In genomic region chr1:158180741-158181576, GRCh38 we compare ENCODE assay signal across 8 cellular contexts. TPM values are rescaled to one million over a fixed set of nuclear protein-coding genes. Genes with fewer than 3 reads are reported as not detected.
DNase-seq lines count a peak whose midpoint lies in the region; ATAC-seq, FAIRE-seq and TF ChIP-seq lines count a peak whose summit lies in the region.

Gene CD1D, plus strand, starts transcription at chr1:158180895. Its CDS starts 207 bp downstream, at chr1:158181102.

- no peak within 1 kb of the TSS for H3K9ac ChIP-seq in parathyroid adenoma
- no peak within 1 kb of the TSS for H3K9ac ChIP-seq in PC-3 (ENCODE audit: low read length)

- POLR2A ChIA-PET in activated CD8-positive, alpha-beta T cell treated with anti-CD3 and anti-CD28 coated beads for 36 hours (lab: Charles Lee) = interaction anchor here (0.8 kb wide), 1 partner anchor 8 kb away, joined by 3 read pairs; no protein-coding TSS in a partner anchor
- POLR2A ChIA-PET in PC-3 (lab: Charles Lee; ENCODE audit: unreplicated experiment) = no interaction called here

- H3K27me3 Mint-ChIP-seq in activated naive CD4-positive, alpha-beta T cell treated with anti-CD3 and anti-CD28 coated beads, Interleukin-2, amount 50 U/mL, for 24 hours = peaks cover 55% of the 10 kb centered on the region
- peaks cover 60% of the 10 kb centered on the region for H3K27me3 Mint-ChIP-seq in activated CD8-positive, alpha-beta T cell treated with anti-CD3 and anti-CD28 coated beads for 36 hours

- H3K27ac ChIP-seq in parathyroid adenoma (no peak within 1 kb of the TSS), PC-3 (ENCODE audit: low read length) (no peak within 1 kb of the TSS)

- H3K27ac Mint-ChIP-seq in activated naive CD4-positive, alpha-beta T cell treated with anti-CD3 and anti-CD28 coated beads, Interleukin-2, amount 50 U/mL, for 24 hours = no peak within 1 kb of the TSS
- H3K27ac Mint-ChIP-seq in activated CD8-positive, alpha-beta T cell treated with anti-CD3 and anti-CD28 coated beads for 36 hours = no peak within 1 kb of the TSS

- H3K36me3 Mint-ChIP-seq in activated naive CD4-positive, alpha-beta T cell treated with anti-CD3 and anti-CD28 coated beads, Interleukin-2, amount 50 U/mL, for 24 hours = no peaks in the 10 kb centered on the region
- no peaks in the 10 kb centered on the region for H3K36me3 Mint-ChIP-seq in activated CD8-positive, alpha-beta T cell treated with anti-CD3 and anti-CD28 coated beads for 36 hours (ENCODE audit: low read depth)

- H3K9me2 ChIP-seq in PC-3 (replicated peaks; ENCODE audit: low read length) = no peaks in the 10 kb centered on the region

- peak within 1 kb of the TSS; percentile 53 for H3K4me3 Mint-ChIP-seq in activated naive CD4-positive, alpha-beta T cell treated with anti-CD3 and anti-CD28 coated beads, Interleukin-2, amount 50 U/mL, for 24 hours
- peak within 1 kb of the TSS; percentile 69 for H3K4me3 Mint-ChIP-seq in activated CD8-positive, alpha-beta T cell treated with anti-CD3 and anti-CD28 coated beads for 36 hours

- H3K79me2 ChIP-seq in parathyroid adenoma (no peaks in the 10 kb centered on the region), PC-3 (ENCODE audit: low read length) (no peaks in the 10 kb centered on the region)

- no peak for DNase-seq in activated naive CD4-positive, alpha-beta T cell (lab: John Stamatoyannopoulos, UW)
- DNase-seq in activated CD8-positive, alpha-beta T cell treated with anti-CD3 and anti-CD28 coated beads for 36 hours = peak; percentile 12
- DNase-seq in cardiac septum (ENCODE audit: low spot score) = peak; percentile 77
- DNase-seq in NK-92 (lab: John Stamatoyannopoulos, UW; ENCODE audit: unreplicated experiment) = no peak
- no peak for DNase-seq in PC-3
- no peak for DNase-seq in D721Med (ENCODE audit: insufficient read length, low spot score)

- BruUV-seq in PC-3 (replicated peaks; lab: Mats Ljungman, UMichigan) = no TSS peak

- no peak for FAIRE-seq in D721Med (lab: Jason Lieb, UNC)

- no peaks in the 10 kb centered on the region for H4K20me1 ChIP-seq in PC-3 (ENCODE audit: low read length)

- peak; percentile 56 for ATAC-seq in activated CD8-positive, alpha-beta T cell treated with anti-CD3 and anti-CD28 coated beads for 36 hours
- no peak for ATAC-seq in PC-3

- H3K27me3 ChIP-seq in parathyroid adenoma (ENCODE audit: control insufficient read depth, insufficient read depth, low read length) = no peaks in the 10 kb centered on the region
- peaks cover 99% of the 10 kb centered on the region for H3K27me3 ChIP-seq in PC-3 (ENCODE audit: low read length)

- CTCF ChIA-PET in activated CD8-positive, alpha-beta T cell treated with anti-CD3 and anti-CD28 coated beads for 36 hours (lab: Charles Lee) = interaction anchor here (1.0 kb wide), 1 partner anchor 56 kb away, joined by 3 read pairs; no protein-coding TSS in a partner anchor
- CTCF ChIA-PET in PC-3 (lab: Charles Lee) = no interaction called here

- H3K4me2 ChIP-seq in parathyroid adenoma (ENCODE audit: low read length) (peak within 1 kb of the TSS; percentile 72), PC-3 (ENCODE audit: low read length) (no peak within 1 kb of the TSS)

- no peaks in the 10 kb centered on the region for H3K4me1 ChIP-seq in parathyroid adenoma
- no peaks in the 10 kb centered on the region for H3K4me1 ChIP-seq in PC-3 (ENCODE audit: insufficient read depth, low read length)

- H3K4me1 Mint-ChIP-seq in activated naive CD4-positive, alpha-beta T cell treated with anti-CD3 and anti-CD28 coated beads, Interleukin-2, amount 50 U/mL, for 24 hours = peaks cover 20% of the 10 kb centered on the region
- H3K4me1 Mint-ChIP-seq in activated CD8-positive, alpha-beta T cell treated with anti-CD3 and anti-CD28 coated beads for 36 hours (ENCODE audit: low read depth) = peaks cover 8% of the 10 kb centered on the region

- no peaks in the 10 kb centered on the region for H3F3A ChIP-seq in PC-3 (ENCODE audit: low read length, unreplicated experiment)

- intact Hi-C loops in activated CD8-positive, alpha-beta T cell treated with anti-CD3 and anti-CD28 coated beads for 36 hours (cut with micrococcal nuclease) = no loop called here
- intact Hi-C loops in cardiac septum (cut with DNase I) = loop anchor here (5.0 kb wide), 1 partner anchor 34 kb away; no protein-coding TSS in a partner anchor
- intact Hi-C loops in PC-3 (cut with micrococcal nuclease) = no loop called here

- no peaks in the 10 kb centered on the region for H3K9me3 ChIP-seq in parathyroid adenoma (ENCODE audit: control insufficient read depth, low read length)
- no peaks in the 10 kb centered on the region for H3K9me3 ChIP-seq in PC-3 (ENCODE audit: low read length)

- H3K9me3 Mint-ChIP-seq in activated naive CD4-positive, alpha-beta T cell treated with anti-CD3 and anti-CD28 coated beads, Interleukin-2, amount 50 U/mL, for 24 hours = no peaks in the 10 kb centered on the region
- H3K9me3 Mint-ChIP-seq in activated CD8-positive, alpha-beta T cell treated with anti-CD3 and anti-CD28 coated beads for 36 hours = no peaks in the 10 kb centered on the region

- no peak for TF ChIP-seq CTCF in activated CD8-positive, alpha-beta T cell treated with anti-CD3 and anti-CD28 coated beads for 36 hours (IDR thresholded peaks at IDR 0.05)
- TF ChIP-seq CTCF in parathyroid adenoma (IDR thresholded peaks at IDR 0.05) = no peak
- TF ChIP-seq CTCF in PC-3 (conservative IDR thresholded peaks at IDR 0.05; ENCODE audit: low read depth, low read length) = no peak
- no peak for TF ChIP-seq CTCF in D721Med (IDR thresholded peaks at IDR 0.05; ENCODE audit: insufficient read depth, missing control alignments)

- peak within 1 kb of the TSS; percentile 42 for H2AFZ ChIP-seq in parathyroid adenoma
- no peak within 1 kb of the TSS for H2AFZ ChIP-seq in PC-3 (ENCODE audit: low read length)

- H3K4me3 ChIP-seq in parathyroid adenoma (ENCODE audit: low read depth, low read length) (peak within 1 kb of the TSS; percentile 42), PC-3 (ENCODE audit: low read length) (no peak within 1 kb of the TSS)

- H3K36me3 ChIP-seq in parathyroid adenoma (ENCODE audit: control insufficient read depth, insufficient read depth, low read length) (no peaks in the 10 kb centered on the region), PC-3 (ENCODE audit: low read depth, low read length) (no peaks in the 10 kb centered on the region)

RNA-seq across cellular contexts. Expression of gene CD1D, which starts in this region (rescaled TPM):
- not detected for total RNA-seq in activated CD8-positive, alpha-beta T cell treated with anti-CD3 and anti-CD28 coated beads for 36 hours
- 1.2 TPM for total RNA-seq in cardiac septum
- not detected in 2 replicates for total RNA-seq in PC-3 (2014; rRNA removed)

Comparison
In these comparisons a context has a peak if more than half of its experiments do, and no peak if none do; other contexts are left out.
1. Peak in DNase-seq and ATAC-seq in activated CD8-positive, alpha-beta T cell treated with anti-CD3 and anti-CD28 coated beads for 36 hours; RNA of the gene not detected or under 1 TPM.